In genomic region chr3:183697610-183698317, GRCh38 we compare ENCODE assay signal across 8 cellular contexts. TPM values are rescaled to one million over a fixed set of nuclear protein-coding genes. Genes with fewer than 3 reads are reported as not detected.
DNase-seq lines count a peak whose midpoint lies in the region; ATAC-seq, FAIRE-seq and TF ChIP-seq lines count a peak whose summit lies in the region.

YEATS2 (plus strand) TSS chr3:183697797; CDS start chr3:183715163, 17,366 bp downstream.

- no peak for TF ChIP-seq CTCF in kidney (IDR thresholded peaks at IDR 0.05; ENCODE audit: borderline replicate concordance, extremely low read depth, insufficient read depth)

- peaks cover 0 to 9% of the 10 kb centered on the region in 2 donors for H3K4me1 ChIP-seq in kidney (ENCODE audit: control insufficient read depth in 1 of 2, insufficient read depth in 1 of 2, low read depth in 1 of 2, low read length in 2 of 2)

- H3K9ac ChIP-seq in kidney (ENCODE audit: low read length in 2 of 2), result peak within 1 kb of the TSS; percentile 81 to 85

- no peaks in the 10 kb centered on the region for H3K9me3 Mint-ChIP-seq in central memory CD8-positive, alpha-beta T cell

- H3K4me3 ChIP-seq in kidney (ENCODE audit: low read length in 2 of 2), result peak within 1 kb of the TSS; percentile 81 to 91

- H3K4me3 Mint-ChIP-seq in central memory CD8-positive, alpha-beta T cell, result peak within 1 kb of the TSS; percentile 68

- DNase-seq in A172 (ENCODE audit: low spot score) (peak; percentile 42), NCI-H2227 treated with DMSO at 0.1 percent for 48 hours (lab: John Stamatoyannopoulos, UW) (peak; percentile 64), kidney (peak; percentile 81)
- DNase-seq in activated CD4-positive, CD25-positive, alpha-beta regulatory T cell (lab: John Stamatoyannopoulos, UW), result peak; percentile 48 to 61 (median 58)
- DNase-seq in central memory CD8-positive, alpha-beta T cell (ENCODE audit: low spot score in 2 of 2), result peak; percentile 27 to 33
- DNase-seq in stimulated activated CD4-positive, alpha-beta T cell treated with anti-CD3 and anti-CD28 coated beads, Interleukin-15, amount 100 ng/mL, for 1 hour (ENCODE audit: low read depth in 1 of 2, low spot score in 1 of 2), result peak; percentile 49 to 66

- no peaks in the 10 kb centered on the region for H3K36me3 ChIP-seq in kidney (ENCODE audit: control insufficient read depth in 1 of 2, insufficient read depth in 2 of 2, low read length in 2 of 2)

- H3K4me1 Mint-ChIP-seq in central memory CD8-positive, alpha-beta T cell, result peaks cover 33% of the 10 kb centered on the region

- no peak for FAIRE-seq in kidney (lab: Jason Lieb, UNC)

- H3K9me3 ChIP-seq in kidney (ENCODE audit: control insufficient read depth in 1 of 2, low read length in 2 of 2), result no peaks in the 10 kb centered on the region

- intact Hi-C loops in kidney (cut with DNase I), result no loop called here

- peaks cover 4% of the 10 kb centered on the region for H3K36me3 Mint-ChIP-seq in central memory CD8-positive, alpha-beta T cell (ENCODE audit: insufficient read depth)

- peak; percentile 55 for ATAC-seq in GM18519 (IDR thresholded peaks at IDR 0.05; ENCODE audit: low FRiP score, unreplicated experiment)
- ATAC-seq in HG03025 (IDR thresholded peaks at IDR 0.05; ENCODE audit: low FRiP score, unreplicated experiment), result peak; percentile 49
- ATAC-seq in central memory CD8-positive, alpha-beta T cell (replicated peaks; ENCODE audit: extremely low read depth, poor library complexity, severe bottlenecking), result peak; percentile 78

- peak within 1 kb of the TSS; percentile 75 for H3K27ac Mint-ChIP-seq in central memory CD8-positive, alpha-beta T cell (ENCODE audit: low read depth)

- no peaks in the 10 kb centered on the region for H3K27me3 Mint-ChIP-seq in central memory CD8-positive, alpha-beta T cell

- H3K27ac ChIP-seq in kidney (ENCODE audit: low read depth in 2 of 2, low read length in 2 of 2), result peak within 1 kb of the TSS; percentile 83 to 89

RNA-seq across cellular contexts. Expression of gene YEATS2, which starts in this region (rescaled TPM):
- 17.8 and 20.7 TPM in 2 replicates for total RNA-seq in A172 (2014; rRNA removed; shearing (Covaris generic))
- 20.5 TPM for total RNA-seq in kidney
- 4.7 TPM for polyA plus RNA-seq in kidney (ENCODE audit: insufficient read depth, low read depth, low replicate concordance)

Comparison
In these comparisons a context has a peak if more than half of its experiments do, and no peak if none do; other contexts are left out.
1. Peak in every context shown above with its lines: DNase-seq, ATAC-seq, H3K4me3 ChIP-seq and H3K27ac ChIP-seq.
2. DNase-seq: peak in every context shown above with its lines; median percentile 81 in kidney; 64 in NCI-H2227 treated with DMSO at 0.1 percent for 48 hours; 58 in activated CD4-positive, CD25-positive, alpha-beta regulatory T cell; 58 in stimulated activated CD4-positive, alpha-beta T cell treated with anti-CD3 and anti-CD28 coated beads, Interleukin-15, amount 100 ng/mL, for 1 hour; 42 in A172; 30 in central memory CD8-positive, alpha-beta T cell.